ENCODE assay signal across 18 cellular contexts in the genomic region with DNA sequence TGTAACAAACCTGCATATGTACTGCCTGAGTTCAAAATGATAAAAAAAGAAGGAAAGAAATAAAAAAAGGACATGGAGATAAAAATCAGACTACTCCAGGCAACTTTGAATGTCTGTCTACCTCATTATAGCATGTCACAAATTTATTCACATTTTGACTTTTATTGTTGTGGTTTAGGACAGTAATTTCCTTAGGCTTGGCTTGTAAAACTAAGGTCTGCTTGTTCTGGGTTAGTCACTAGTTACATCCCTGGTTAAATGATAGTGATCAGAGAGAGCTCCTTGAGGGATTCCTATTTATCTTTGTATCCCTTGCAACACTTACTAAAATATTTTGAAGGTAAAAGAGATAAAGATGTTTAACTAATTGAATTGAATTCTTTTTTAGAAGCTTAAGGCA. TPM values are rescaled to one million over a fixed set of nuclear protein-coding genes. Genes with fewer than 3 reads are reported as not detected.
DNase-seq lines count a peak whose midpoint lies in the region; ATAC-seq lines count a peak whose summit lies in the region.
"Had no signal": no experiment of that assay in that cellular context is flagged by ENCODE, and none has a peak within 500 bp of the region (broad histone marks: within the 10 kb centered on the region; RNA-seq: fewer than 3 reads in every experiment).

No MANE protein-coding gene starts in this region.

- no peaks in the 10 kb centered on the region for H3K9me3 ChIP-seq in SK-N-MC (ENCODE audit: low read depth, low read length)
- H3K9me3 ChIP-seq in MG63, result no peaks in the 10 kb centered on the region

- no peak for ATAC-seq in activated T-cell treated with anti-CD3 and anti-CD28 coated beads, Interleukin-2, amount 50 U/mL, for 72 hours (replicated peaks in 1 of 2)
- peak; percentile 64 for ATAC-seq in left colon
- ATAC-seq: GM23338 had no signal

- peaks cover 40% of the 10 kb centered on the region for H3K4me1 Mint-ChIP-seq in activated T-cell treated with anti-CD3 and anti-CD28 coated beads, Interleukin-2, amount 50 U/mL, for 72 hours (ENCODE audit: low read depth)
- H3K4me1 Mint-ChIP-seq: GM23338 had no signal

- peak overlapping the region; percentile 52 for H3K27ac ChIP-seq in SK-N-MC
- H3K27ac ChIP-seq: BLaER1 treated with 17β-estradiol and CSF1 and Interleukin-3, amounts not matched to agents 10 nM and 100 nM had no signal

- no peak overlapping the region for H3K9ac ChIP-seq in SK-N-MC (ENCODE audit: insufficient read length)
- H3K9ac ChIP-seq: BLaER1 treated with 17β-estradiol and CSF1 and Interleukin-3, amounts not matched to agents 10 nM and 100 nM had no signal

- peaks cover 2% of the 10 kb centered on the region in 2 donors for H3K9me3 Mint-ChIP-seq in activated T-cell treated with anti-CD3 and anti-CD28 coated beads, Interleukin-2, amount 50 U/mL, for 72 hours
- H3K9me3 Mint-ChIP-seq: GM23338 had no signal

- H3K27ac Mint-ChIP-seq in activated T-cell treated with anti-CD3 and anti-CD28 coated beads, Interleukin-2, amount 50 U/mL, for 72 hours, result peak overlapping the region; percentile 15
- H3K27ac Mint-ChIP-seq: GM23338 had no signal

- H3K27me3 ChIP-seq in MG63, result no peaks in the 10 kb centered on the region

- no peak overlapping the region for H3K4me3 Mint-ChIP-seq in activated T-cell treated with anti-CD3 and anti-CD28 coated beads, Interleukin-2, amount 50 U/mL, for 72 hours
- H3K4me3 Mint-ChIP-seq: GM23338 had no signal

- H3K36me3 Mint-ChIP-seq in activated T-cell treated with anti-CD3 and anti-CD28 coated beads, Interleukin-2, amount 50 U/mL, for 72 hours (ENCODE audit: insufficient read depth in 2 of 2), result peaks cover 0 to 2% of the 10 kb centered on the region in 2 donors
- H3K36me3 Mint-ChIP-seq: CD4-positive, CD25-positive, alpha-beta regulatory T cell had no signal

- no peak for DNase-seq in activated T-cell treated with anti-CD3 and anti-CD28 coated beads, Interleukin-2, amount 50 U/mL, for 72 hours
- DNase-seq in activated T-cell treated with anti-CD3 and anti-CD28 coated beads, Interleukin-2, amount 50 U/mL, for 48 hours, result no peak
- no peak for DNase-seq in SK-N-MC (ENCODE audit: low read depth, low spot score)
- DNase-seq in left colon, result no peak
- no peak for DNase-seq in MG63
- no peak for DNase-seq in NCI-H2196 treated with DMSO at 0.1 percent for 48 hours (lab: John Stamatoyannopoulos, UW; ENCODE audit: unreplicated experiment)
- no peak for DNase-seq in Ammon's horn (ENCODE audit: low spot score)
- DNase-seq: 8988T; AML-193; CD4-positive, CD25-positive, alpha-beta regulatory T cell; DMS153; DMS79 treated with DMSO at 0.1 percent for 48 hours; EL; H7; IMR-90 had no signal

- no peaks in the 10 kb centered on the region for H3K27me3 Mint-ChIP-seq in activated T-cell treated with anti-CD3 and anti-CD28 coated beads, Interleukin-2, amount 50 U/mL, for 72 hours (ENCODE audit: low read depth)
- H3K27me3 Mint-ChIP-seq: CD4-positive, CD25-positive, alpha-beta regulatory T cell had no signal

- H3K36me3 ChIP-seq in SK-N-MC (ENCODE audit: insufficient read depth, low read length) (no peaks in the 10 kb centered on the region), MG63 (no peaks in the 10 kb centered on the region)
- H3K36me3 ChIP-seq: BLaER1 treated with 17β-estradiol and CSF1 and Interleukin-3, amounts not matched to agents 10 nM and 100 nM had no signal

- no peak overlapping the region for H3K4me3 ChIP-seq in SK-N-MC
- no peak overlapping the region for H3K4me3 ChIP-seq in MG63
- H3K4me3 ChIP-seq: BLaER1 treated with 17β-estradiol and CSF1 and Interleukin-3, amounts not matched to agents 10 nM and 100 nM; GM23338 had no signal

- intact Hi-C loops in left colon (cut with DNase I, micrococcal nuclease), result no loop called here

RNA-seq across cellular contexts. Expression of gene ITM2A, which starts 42.5 kb away (rescaled TPM):
- 10 to 100 TPM; 47.2 to 67.6 TPM for total RNA-seq in activated T-cell treated with anti-CD3 and anti-CD28 coated beads, Interleukin-2, amount 50 U/mL, for 72 hours
- total RNA-seq in left colon, result 10 to 100 TPM; 13.7 to 26.5 TPM
- not detected in 2 replicates for total RNA-seq in MG63 (2014; rRNA removed; shearing (Covaris generic); ENCODE audit: low replicate concordance)
- total RNA-seq: HT-29, IMR-90 had no signal

Comparison
In these comparisons a context has a peak if more than half of its experiments do, and no peak if none do; other contexts are left out.
1. RNA of gene ITM2A, which starts 42.5 kb away (total RNA-seq): 47.2 to 67.6 TPM in activated T-cell treated with anti-CD3 and anti-CD28 coated beads, Interleukin-2, amount 50 U/mL, for 72 hours and 13.7 to 26.5 TPM in left colon; not detected in MG63; every median in the first group is over 10 times any median in the second.